19 cellular contexts compared by ENCODE assay signal in genomic region chr20:44571367-44571766, GRCh38. TPM values are rescaled to one million over a fixed set of nuclear protein-coding genes. Genes with fewer than 3 reads are reported as not detected.
DNase-seq lines count a peak whose midpoint lies in the region; ATAC-seq and TF ChIP-seq lines count a peak whose summit lies in the region.
"Had no signal": no experiment of that assay in that cellular context is flagged by ENCODE, and none has a peak within 500 bp of the region (broad histone marks: within the 10 kb centered on the region; RNA-seq: fewer than 3 reads in every experiment).

No MANE protein-coding gene starts in this region.

- H3K27ac Mint-ChIP-seq in activated CD4-positive, alpha-beta T cell treated with anti-CD3 and anti-CD28 coated beads, Interleukin-2, amount 10 ng/mL, durations not matched to agents 7 days and 5 days, result no peak overlapping the region
- no peak overlapping the region for H3K27ac Mint-ChIP-seq in activated CD4-positive, alpha-beta T cell treated with anti-CD3 and anti-CD28 coated beads for 36 hours
- H3K27ac Mint-ChIP-seq: activated T-cell treated with anti-CD3 and anti-CD28 coated beads, Interleukin-2, amount 50 U/mL, for 72 hours; memory B cell; type B pancreatic cell had no signal

- no peak overlapping the region for H3K4me3 ChIP-seq in IMR-90 (ENCODE audit: insufficient read depth, low read depth, low read length)
- H3K4me3 ChIP-seq in dorsolateral prefrontal cortex, result no peak overlapping the region
- H3K4me3 ChIP-seq in skeletal muscle tissue (ENCODE audit: low read length in 3 of 3), result no peak overlapping the region
- H3K4me3 ChIP-seq: Peyer's patch, skin epidermis had no signal

- no peak overlapping the region for H2AFZ ChIP-seq in IMR-90 (replicated peaks; ENCODE audit: low read length, poor library complexity)

- H3K56ac ChIP-seq in IMR-90 (ENCODE audit: extremely low read depth, insufficient read depth, low read length), result 0 out of 2 replicates have a peak overlapping the region, but pooled peaks have one; percentile 8

- in situ Hi-C loops in IMR-90 (cut with MboI; ENCODE audit: low sequenced_read_pairs), result no loop called here

- peak overlapping the region; percentile 78; the same call in 2 of the 3 replicates for H2BK15ac ChIP-seq in IMR-90 (ENCODE audit: low read depth, low read length)

- H3K4me3 Mint-ChIP-seq in activated CD4-positive, alpha-beta T cell treated with anti-CD3 and anti-CD28 coated beads, Interleukin-2, amount 10 ng/mL, durations not matched to agents 7 days and 5 days, result no peak overlapping the region
- no peak overlapping the region for H3K4me3 Mint-ChIP-seq in activated CD4-positive, alpha-beta T cell treated with anti-CD3 and anti-CD28 coated beads for 36 hours
- H3K4me3 Mint-ChIP-seq: activated T-cell treated with anti-CD3 and anti-CD28 coated beads, Interleukin-2, amount 50 U/mL, for 72 hours; memory B cell; type B pancreatic cell had no signal

- TF ChIP-seq POLR2A in IMR-90 (IDR thresholded peaks at IDR 0.05; ENCODE audit: low read depth, low read length), result no peak

- H2BK20ac ChIP-seq in IMR-90 (ENCODE audit: low read depth, low read length), result peak overlapping the region; percentile 83

- H3K9me3 Mint-ChIP-seq in activated CD4-positive, alpha-beta T cell treated with anti-CD3 and anti-CD28 coated beads, Interleukin-2, amount 10 ng/mL, durations not matched to agents 7 days and 5 days, result no peaks in the 10 kb centered on the region
- no peaks in the 10 kb centered on the region for H3K9me3 Mint-ChIP-seq in activated CD4-positive, alpha-beta T cell treated with anti-CD3 and anti-CD28 coated beads for 36 hours (ENCODE audit: low read depth)
- H3K9me3 Mint-ChIP-seq: activated T-cell treated with anti-CD3 and anti-CD28 coated beads, Interleukin-2, amount 50 U/mL, for 72 hours; memory B cell; type B pancreatic cell had no signal

- peak overlapping the region; percentile 80 for H2BK5ac ChIP-seq in IMR-90 (ENCODE audit: low read depth, low read length, poor library complexity, severe bottlenecking)

- H3K4me1 Mint-ChIP-seq in activated CD4-positive, alpha-beta T cell treated with anti-CD3 and anti-CD28 coated beads, Interleukin-2, amount 10 ng/mL, durations not matched to agents 7 days and 5 days, result peaks cover 16% of the 10 kb centered on the region
- peaks cover 6% of the 10 kb centered on the region for H3K4me1 Mint-ChIP-seq in activated CD4-positive, alpha-beta T cell treated with anti-CD3 and anti-CD28 coated beads for 36 hours

- no peaks in the 10 kb centered on the region for H3K27me3 ChIP-seq in IMR-90 (ENCODE audit: control insufficient read depth, insufficient read depth, low read length)
- no peaks in the 10 kb centered on the region for H3K27me3 ChIP-seq in dorsolateral prefrontal cortex
- no peaks in the 10 kb centered on the region for H3K27me3 ChIP-seq in skeletal muscle tissue (ENCODE audit: control insufficient read depth in 3 of 3, insufficient read depth in 3 of 3, low read length in 3 of 3)
- H3K27me3 ChIP-seq: Peyer's patch had no signal

- peaks cover 13% of the 10 kb centered on the region for H3K9me1 ChIP-seq in IMR-90 (ENCODE audit: insufficient read depth, low read length)

- dilution Hi-C loops in IMR-90 (cut with HindIII; ENCODE audit: low sequenced_read_pairs, unreplicated experiment), result no loop called here

- H2BK120ac ChIP-seq in IMR-90 (ENCODE audit: low read depth, low read length), result peak overlapping the region; percentile 90

- no peak overlapping the region for H2AK9ac ChIP-seq in IMR-90 (replicated peaks; ENCODE audit: low read depth, low read length, poor library complexity)

- peak overlapping the region; percentile 83; the same call in 1 of the 2 replicates for H2AK5ac ChIP-seq in IMR-90 (ENCODE audit: low read depth, low read length)

- peak overlapping the region; percentile 82; the same call in 1 of the 2 replicates for H4K5ac ChIP-seq in IMR-90 (ENCODE audit: low read depth, low read length)

- peak overlapping the region; percentile 44; the same call in 1 of the 2 replicates for H3K18ac ChIP-seq in IMR-90 (ENCODE audit: low read depth, low read length)

- WGBS in IMR-90 (ENCODE audit: extremely low coverage in 2 of 2, insufficient read length in 1 of 2), 2 experiments, result 60% methylated on average over 1 of the region's 3 CpGs; no CpG with 5 or more reads in 1 of the 2 experiments

- H3K79me1 ChIP-seq in IMR-90 (ENCODE audit: low read depth in 1 of 2, low read length in 2 of 2), result peaks cover 4 to 41% of the 10 kb centered on the region in 2 experiments

- no peak overlapping the region; the same call in 1 of the 2 replicates for H3K4me2 ChIP-seq in IMR-90 (ENCODE audit: low read depth, low read length)

- POLR2A ChIA-PET in activated CD4-positive, alpha-beta T cell treated with anti-CD3 and anti-CD28 coated beads, Interleukin-2, amount 10 ng/mL, durations not matched to agents 7 days and 5 days (lab: Charles Lee), result no interaction called here
- POLR2A ChIA-PET in activated CD4-positive, alpha-beta T cell treated with anti-CD3 and anti-CD28 coated beads for 36 hours (lab: Charles Lee), result no interaction called here
- POLR2A ChIA-PET in IMR-90 (lab: Charles Lee; ENCODE audit: unreplicated experiment) (no interaction called here), GM10248 (lab: Yijun Ruan, JAX) (no interaction called here)

- peak; percentile 21 for DNase-seq in activated CD4-positive, alpha-beta T cell treated with anti-CD3 and anti-CD28 coated beads, Interleukin-2, amount 10 ng/mL, durations not matched to agents 7 days and 5 days
- DNase-seq in activated CD4-positive, alpha-beta T cell treated with anti-CD3 and anti-CD28 coated beads for 36 hours, result no peak
- no peak for DNase-seq in IMR-90
- no peak for DNase-seq in dorsolateral prefrontal cortex
- DNase-seq in SIG-M5 (lab: John Stamatoyannopoulos, UW), result no peak
- no peak for DNase-seq in GM10248 (ENCODE audit: extremely low spot score)
- no peak for DNase-seq in AML-193 (lab: John Stamatoyannopoulos, UW)
- DNase-seq: ACHN; activated CD4-positive, alpha-beta T cell treated with anti-CD3 and anti-CD28 coated beads for 1 hour; activated T-cell treated with anti-CD3 and anti-CD28 coated beads, Interleukin-2, amount 50 U/mL, for 72 hours; glutamatergic neuron; NCI-H2081 treated with DMSO at 0.1 percent for 48 hours; NCI-H526 treated with DMSO at 0.1 percent for 48 hours; Peyer's patch had no signal

- peaks cover 11% of the 10 kb centered on the region for H3K4me1 ChIP-seq in IMR-90 (ENCODE audit: control insufficient read depth, insufficient read depth, low read length)
- peaks cover 27 to 35% (median 27%) of the 10 kb centered on the region in 3 donors for H3K4me1 ChIP-seq in skeletal muscle tissue (ENCODE audit: control insufficient read depth in 3 of 3, insufficient read depth in 3 of 3, low read length in 3 of 3)

- CTCF ChIA-PET in activated CD4-positive, alpha-beta T cell treated with anti-CD3 and anti-CD28 coated beads, Interleukin-2, amount 10 ng/mL, durations not matched to agents 7 days and 5 days (lab: Charles Lee), result interaction anchor here (0.6 kb wide), 1 partner anchor 897 kb away, joined by 4 read pairs; no protein-coding TSS in a partner anchor
- CTCF ChIA-PET in activated CD4-positive, alpha-beta T cell treated with anti-CD3 and anti-CD28 coated beads for 36 hours (lab: Charles Lee), result interaction anchor here (0.8 kb wide), 1 partner anchor 27 kb away, joined by 3 read pairs; no protein-coding TSS in a partner anchor
- CTCF ChIA-PET in IMR-90 (lab: Yijun Ruan, JAX), result no interaction called here
- CTCF ChIA-PET in GM10248 (lab: Yijun Ruan, JAX), result interaction anchor here (0.8 to 1.5 kb wide), 2 partner anchors 9 to 23 kb away, joined by 3 to 4 read pairs; no protein-coding TSS in a partner anchor

- H4K91ac ChIP-seq in IMR-90 (ENCODE audit: insufficient read depth, low read depth, low read length), result peak overlapping the region; percentile 43

- 0 out of 2 replicates have a peak, but pooled peaks cover 5% of the 10 kb centered on the region for H4K20me1 ChIP-seq in IMR-90 (ENCODE audit: insufficient read depth, low read length)

- no peaks in the 10 kb centered on the region for H3K27me3 Mint-ChIP-seq in activated CD4-positive, alpha-beta T cell treated with anti-CD3 and anti-CD28 coated beads, Interleukin-2, amount 10 ng/mL, durations not matched to agents 7 days and 5 days
- no peaks in the 10 kb centered on the region for H3K27me3 Mint-ChIP-seq in activated CD4-positive, alpha-beta T cell treated with anti-CD3 and anti-CD28 coated beads for 36 hours
- H3K27me3 Mint-ChIP-seq: memory B cell, type B pancreatic cell had no signal

- no peaks in the 10 kb centered on the region for H3K9me3 ChIP-seq in IMR-90 (ENCODE audit: control insufficient read depth, insufficient read depth, low read length)
- H3K9me3 ChIP-seq in skeletal muscle tissue (ENCODE audit: control insufficient read depth in 3 of 3, low read length in 3 of 3), result no peaks in the 10 kb centered on the region
- H3K9me3 ChIP-seq: Peyer's patch had no signal

- H3K36me3 Mint-ChIP-seq in activated CD4-positive, alpha-beta T cell treated with anti-CD3 and anti-CD28 coated beads, Interleukin-2, amount 10 ng/mL, durations not matched to agents 7 days and 5 days (ENCODE audit: low read depth), result no peaks in the 10 kb centered on the region
- no peaks in the 10 kb centered on the region for H3K36me3 Mint-ChIP-seq in activated CD4-positive, alpha-beta T cell treated with anti-CD3 and anti-CD28 coated beads for 36 hours (ENCODE audit: low read depth)
- H3K36me3 Mint-ChIP-seq: memory B cell, type B pancreatic cell had no signal

- no peak for TF ChIP-seq RAD21 in IMR-90 (IDR thresholded peaks at IDR 0.05; ENCODE audit: low read length)

- no peaks in the 10 kb centered on the region for H3K36me3 ChIP-seq in IMR-90 (ENCODE audit: control insufficient read depth, insufficient read depth, low read length)
- H3K36me3 ChIP-seq in skeletal muscle tissue (ENCODE audit: control insufficient read depth in 3 of 3, insufficient read depth in 3 of 3, low read length in 3 of 3), result no peaks in the 10 kb centered on the region
- H3K36me3 ChIP-seq: Peyer's patch had no signal

- H3K14ac ChIP-seq in IMR-90 (replicated peaks; ENCODE audit: low read depth, low read length), result peak overlapping the region; percentile 94

- ATAC-seq in activated CD4-positive, alpha-beta T cell treated with anti-CD3 and anti-CD28 coated beads for 36 hours, result no peak
- ATAC-seq in IMR-90 (ENCODE audit: low read depth), result no peak
- ATAC-seq: activated T-cell treated with anti-CD3 and anti-CD28 coated beads, Interleukin-2, amount 50 U/mL, for 72 hours; HCT116 had no signal

- H3K9ac ChIP-seq in IMR-90 (ENCODE audit: low read depth, low read length) (no peak overlapping the region), skeletal muscle tissue (ENCODE audit: low read depth in 1 of 3, low read length in 3 of 3) (peak overlapping the region in 2 of 3 donors; percentile 13 to 46)

- TF ChIP-seq CTCF in IMR-90 (conservative IDR thresholded peaks at IDR 0.05; ENCODE audit: low read depth, low read length) (no peak), dorsolateral prefrontal cortex (IDR thresholded peaks at IDR 0.05 in 54 of 56, conservative IDR thresholded peaks at IDR 0.05 in 2 of 56; ENCODE audit: low read depth in 1 of 56, partially characterized antibody in 56 of 56) (no peak), GM10248 (IDR thresholded peaks at IDR 0.05; ENCODE audit: control extremely low read depth, extremely low read depth, low read depth, missing control alignments) (no peak)

- peak overlapping the region; percentile 89 for H3K4ac ChIP-seq in IMR-90 (ENCODE audit: low read depth, low read length)

- H4K8ac ChIP-seq in IMR-90 (ENCODE audit: low read depth in 2 of 2, low read length in 2 of 2), result peak overlapping the region in 1 of 2 experiments; percentile 75; a peak in 3 of 4 replicates

- intact Hi-C loops in activated CD4-positive, alpha-beta T cell treated with anti-CD3 and anti-CD28 coated beads for 36 hours (cut with DNase I, micrococcal nuclease), result no loop called here
- intact Hi-C loops in IMR-90 (cut with micrococcal nuclease), result loop anchor here (5.0 kb wide), 1 partner anchor 39 kb away; no protein-coding TSS in a partner anchor
- intact Hi-C loops in dorsolateral prefrontal cortex (cut with DNase I), result loop anchor here in 1 of 2 donors (5.0 kb wide), 2 partner anchors 39 to 41 kb away; no protein-coding TSS in a partner anchor

- H3K27ac ChIP-seq in IMR-90 (ENCODE audit: insufficient read depth, low read length), result no peak overlapping the region; the same call in 1 of the 2 replicates
- H3K27ac ChIP-seq in dorsolateral prefrontal cortex, result peak overlapping the region in 57 of 59 donors; percentile 14 to 97 (median 93)
- H3K27ac ChIP-seq in skeletal muscle tissue (ENCODE audit: low read depth, low read length), result no peak overlapping the region

- BruUV-seq in IMR-90 (replicated peaks; lab: Mats Ljungman, UMichigan), result no TSS peak

- peak overlapping the region; percentile 86; the same call in 1 of the 2 replicates for H3K23ac ChIP-seq in IMR-90 (ENCODE audit: low read depth, low read length)

RNA-seq across cellular contexts. Expression of gene PKIG, which starts 11.0 kb away (rescaled TPM):
- total RNA-seq in activated CD4-positive, alpha-beta T cell treated with anti-CD3 and anti-CD28 coated beads, Interleukin-2, amount 10 ng/mL, durations not matched to agents 7 days and 5 days, result 1 to 10 TPM; 3.3 to 5.1 TPM
- total RNA-seq in activated CD4-positive, alpha-beta T cell treated with anti-CD3 and anti-CD28 coated beads for 36 hours, result 1 to 10 TPM; 4.5 to 4.6 TPM
- total RNA-seq in IMR-90 (2012; rRNA removed) (69.4 and 78.3 TPM in 2 replicates), dorsolateral prefrontal cortex (100 to 1,000 TPM in 6 of 120 experiments, 10 to 100 TPM in 114; 35.0 to 115 (median 72.9) TPM), skeletal muscle tissue (37.1 TPM)
- polyA plus RNA-seq in IMR-90 (2012; rRNA removed), result 89.6 and 91.2 TPM in 2 replicates
- polyA plus RNA-seq in IMR-90 (2012; cell fraction: cytosol; rRNA removed), result 107 and 152 TPM in 2 replicates
- 30.7 and 43.9 TPM in 2 replicates for polyA plus RNA-seq in IMR-90 (2012; cell fraction: nucleus; rRNA removed; ENCODE audit: low replicate concordance)

RNA-seq across cellular contexts. Expression of gene SERINC3, which starts 49.5 kb away (rescaled TPM):
- 10 to 100 TPM; 82.2 to 98.4 TPM for total RNA-seq in activated CD4-positive, alpha-beta T cell treated with anti-CD3 and anti-CD28 coated beads, Interleukin-2, amount 10 ng/mL, durations not matched to agents 7 days and 5 days
- 10 to 100 TPM; 51.9 to 58.5 TPM for total RNA-seq in activated CD4-positive, alpha-beta T cell treated with anti-CD3 and anti-CD28 coated beads for 36 hours
- total RNA-seq in IMR-90 (2012; rRNA removed) (88.3 and 101 TPM in 2 replicates), dorsolateral prefrontal cortex (100 to 1,000 TPM; 107 to 236 (median 191) TPM), skeletal muscle tissue (44.9 TPM)
- polyA plus RNA-seq in IMR-90 (2012; rRNA removed), result 132 TPM in 2 replicates
- polyA plus RNA-seq in IMR-90 (2012; cell fraction: cytosol; rRNA removed), result 80.8 and 87.4 TPM in 2 replicates
- 53.6 and 92.5 TPM in 2 replicates for polyA plus RNA-seq in IMR-90 (2012; cell fraction: nucleus; rRNA removed; ENCODE audit: low replicate concordance)

Comparison
In these comparisons a context has a peak if more than half of its experiments do, and no peak if none do; other contexts are left out.
1. H3K27ac ChIP-seq: peak in dorsolateral prefrontal cortex (57 of 59); none in IMR-90 (single experiment) and skeletal muscle tissue (single experiment).